ENCODE assay signal across 26 cellular contexts in the genomic region with DNA sequence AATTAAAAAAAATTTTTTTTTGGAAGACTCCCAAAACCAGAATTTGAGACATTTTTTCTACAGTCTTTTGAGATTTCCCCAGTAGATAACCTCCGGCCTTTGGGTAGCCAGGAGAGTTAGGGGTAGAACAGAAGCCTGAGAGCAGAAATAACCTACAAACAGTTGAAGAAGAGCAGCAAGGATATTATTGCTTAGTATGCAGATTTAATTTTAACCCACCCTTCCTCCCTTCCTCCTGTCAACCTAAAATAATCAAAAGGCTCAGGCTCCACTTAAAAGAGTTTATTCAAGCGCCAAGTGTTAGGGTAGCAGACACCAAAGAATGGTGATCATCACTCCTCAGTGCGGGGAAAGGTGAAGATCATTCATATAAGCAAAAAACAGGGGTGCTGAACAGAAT.
"Had no signal": no experiment of that assay in that cellular context is flagged by ENCODE, and none has a peak within 500 bp of the region (broad histone marks: within the 10 kb centered on the region; RNA-seq: fewer than 3 reads in every experiment).

No MANE protein-coding gene starts in this region.

- H3K27me3 ChIP-seq: colonic mucosa, esophagus squamous epithelium, gastrocnemius medialis, heart right ventricle, left lung had no signal

- H3K4me3 ChIP-seq: colonic mucosa, esophagus squamous epithelium, gastrocnemius medialis, heart right ventricle, left lung, lower lobe of right lung, mucosa of descending colon had no signal

- H3K4me1 ChIP-seq: colonic mucosa, esophagus squamous epithelium, gastrocnemius medialis, heart right ventricle, left lung, lower lobe of right lung had no signal

- H3K9me3 ChIP-seq: colonic mucosa, esophagus squamous epithelium, gastrocnemius medialis, heart right ventricle, left lung, lower lobe of right lung, mucosa of descending colon had no signal

- FAIRE-seq: endometrium, islet of Langerhans, keratinocyte had no signal

- DNase-seq: colonic mucosa; cortex of kidney; effector CD8-positive, alpha-beta T cell; effector memory CD8-positive, alpha-beta T cell; endodermal cell; erythroblast; esophagus squamous epithelium; foreskin fibroblast; foreskin melanocyte; gastrocnemius medialis; glutamatergic neuron; head of caudate nucleus; heart right ventricle; hippocampal formation; left cardiac atrium; left lung; left ventricle myocardium superior; lower lobe of right lung; mesenchymal stem cell; mucosa of descending colon; naive B cell had no signal

- H3K27ac ChIP-seq: colonic mucosa, epithelial cell of prostate, esophagus squamous epithelium, gastrocnemius medialis, heart right ventricle, left lung, lower lobe of right lung had no signal

- H3K36me3 ChIP-seq: colonic mucosa, esophagus squamous epithelium, gastrocnemius medialis, heart right ventricle, left lung, lower lobe of right lung had no signal

- ATAC-seq: effector memory CD8-positive, alpha-beta T cell; esophagus mucosa; gastrocnemius medialis; heart right ventricle; left cardiac atrium; left lung; left ventricle myocardium superior; lower lobe of right lung; mucosa of descending colon had no signal
